Comparison of ENCODE assay signal across 17 cellular contexts in the genomic region with DNA sequence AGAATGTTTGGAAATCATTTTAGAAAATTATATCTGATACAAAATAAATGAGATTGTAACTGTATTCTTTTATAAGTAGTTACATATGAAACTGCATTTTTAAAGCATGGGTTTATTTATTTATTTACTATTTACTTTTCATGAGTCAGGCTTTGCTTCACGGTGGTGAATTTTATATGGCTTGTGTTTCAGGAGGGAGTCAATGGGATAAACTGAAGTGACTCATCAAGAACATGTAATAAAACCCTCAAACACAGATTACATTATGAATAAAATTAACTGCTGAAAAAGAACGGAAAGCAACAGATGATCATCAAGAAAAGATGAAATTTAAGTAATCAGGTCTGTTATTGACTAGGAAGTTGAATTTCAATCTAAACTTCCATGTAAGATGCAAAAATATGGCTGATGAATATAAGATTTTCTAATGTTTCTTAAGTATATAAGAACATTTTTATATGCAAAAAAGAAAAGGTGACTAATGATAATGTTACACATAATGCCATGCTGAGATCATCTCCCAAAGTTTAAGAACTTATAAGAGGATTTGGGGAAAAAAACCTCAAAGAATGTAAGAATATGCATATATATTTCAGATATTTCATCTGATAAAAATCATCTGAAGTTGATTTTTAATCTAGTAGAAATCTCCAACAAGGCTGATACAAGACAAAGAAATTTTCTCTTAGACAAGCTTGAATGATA.
A peak's percentile ranks its signal among the peaks of the same experiment; 100 is the strongest.
DNase-seq lines count a peak whose midpoint lies in the region; TF ChIP-seq lines count a peak whose summit lies in the region.
"Had no signal": no experiment of that assay in that cellular context is flagged by ENCODE, and none has a peak within 500 bp of the region (broad histone marks: within the 10 kb centered on the region; RNA-seq: fewer than 3 reads in every experiment).

No MANE protein-coding gene starts in this region.

- WGBS in lower leg skin, 2 donors: 38 to 46% methylated on average over 2 of the region's 2 CpGs

- peak overlapping the region; percentile 8; the same call in 1 of the 2 replicates for H3K27ac ChIP-seq in ACC112 (ENCODE audit: low read depth, low read length)
- H3K27ac ChIP-seq: ascending aorta, prostate gland had no signal

- H2AFZ ChIP-seq in ACC112 (ENCODE audit: low read length, unreplicated experiment): no peak overlapping the region

- peaks cover 7% of the 10 kb centered on the region for H3K4me1 ChIP-seq in ACC112 (ENCODE audit: control insufficient read depth, insufficient read depth, low read length, unreplicated experiment)
- H3K4me1 ChIP-seq: ascending aorta, prostate gland had no signal

- TF ChIP-seq CTCF in lower leg skin (IDR thresholded peaks at IDR 0.05): no peak

- TF ChIP-seq POLR2A in lower leg skin (IDR thresholded peaks at IDR 0.05): no peak

- DNase-seq in H4 (ENCODE audit: low spot score) (peak; percentile 79), SK-MEL-5 (ENCODE audit: low read depth, low spot score) (peak; percentile 15), fibroblast of peridontal ligament (ENCODE audit: extremely low read depth) (peak; percentile 74), lower leg skin (ENCODE audit: low spot score in 2 of 2) (no peak), MV-4-11 (lab: John Stamatoyannopoulos, UW) (no peak)
- DNase-seq in activated naive CD4-positive, alpha-beta T cell (lab: John Stamatoyannopoulos, UW): no peak
- no peak for DNase-seq in activated CD4-positive, alpha-beta T cell treated with anti-CD3 and anti-CD28 coated beads, Interleukin-2, amount 50 U/mL, for 48 hours
- DNase-seq: C1 segment of cervical spinal cord; DND-41; effector memory CD8-positive, alpha-beta T cell; KG1; mucosa of descending colon; NCI-H1694; RPMI8226 had no signal

- no peaks in the 10 kb centered on the region for H3K36me3 ChIP-seq in ACC112 (ENCODE audit: insufficient read depth, low read length)
- H3K36me3 ChIP-seq: ascending aorta, prostate gland had no signal

- no peak overlapping the region for H3K4me3 ChIP-seq in ACC112 (ENCODE audit: low read depth, low read length)
- no peak overlapping the region for H3K4me3 ChIP-seq in lower leg skin (ENCODE audit: low read depth, poor library complexity, severe bottlenecking)
- H3K4me3 ChIP-seq: ascending aorta, mucosa of descending colon, prostate gland had no signal

- intact Hi-C loops in lower leg skin (cut with DNase I; ENCODE audit: low total_unique reads): no loop called here

- in situ Hi-C loops in SK-MEL-5 (cut with HindIII; ENCODE audit: low pct_unique_long_range_greater_than_20kb, low sequenced_read_pairs): no loop called here

- H3K79me2 ChIP-seq in ACC112 (ENCODE audit: control insufficient read depth, insufficient read depth, low read length, unreplicated experiment): no peaks in the 10 kb centered on the region

- no peaks in the 10 kb centered on the region for H3K27me3 ChIP-seq in ACC112 (ENCODE audit: insufficient read depth, low read length)
- H3K27me3 ChIP-seq: ascending aorta had no signal

Comparison
In these comparisons a context has a peak if more than half of its experiments do, and no peak if none do; other contexts are left out.
1. DNase-seq: peak in H4 (single experiment), SK-MEL-5 (single experiment) and fibroblast of peridontal ligament (single experiment); none in activated naive CD4-positive, alpha-beta T cell (0 of 4), lower leg skin (0 of 2), MV-4-11 (single experiment) and activated CD4-positive, alpha-beta T cell treated with anti-CD3 and anti-CD28 coated beads, Interleukin-2, amount 50 U/mL, for 48 hours (0 of 2).